ENCODE assay signal across 19 cellular contexts in the genomic region with DNA sequence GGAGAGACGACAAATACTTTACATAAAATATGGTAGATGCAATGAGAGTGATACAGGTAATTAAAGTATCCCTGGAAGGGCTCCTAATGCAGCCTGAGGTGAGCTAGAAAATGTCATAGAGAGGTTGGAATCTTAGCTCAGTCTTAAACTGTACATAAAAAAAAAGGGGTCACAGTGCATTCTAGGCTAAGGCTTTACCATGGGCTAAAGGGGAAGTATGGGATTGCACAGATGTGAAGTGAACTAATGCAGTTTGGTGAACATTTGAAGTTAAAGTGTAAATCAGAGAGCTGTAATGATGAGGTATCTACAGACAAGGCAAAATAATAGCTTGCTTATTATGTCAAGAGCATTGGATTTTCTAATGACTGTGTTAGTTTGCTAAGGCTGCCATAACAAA.
"Had no signal": no experiment of that assay in that cellular context is flagged by ENCODE, and none has a peak within 500 bp of the region (broad histone marks: within the 10 kb centered on the region; RNA-seq: fewer than 3 reads in every experiment).

No MANE protein-coding gene starts in this region.

- H3K27me3 Mint-ChIP-seq: stimulated activated memory B cell treated with anti-CD40 and anti-IgM and Interleukin-4, amounts not matched to agents 10 μg/mL and 1 μg/mL and 100 μg/mL, for 72 hours; stimulated activated naive CD8-positive, alpha-beta T cell treated with anti-CD3 and anti-CD28 coated beads, Interleukin-15, Interleukin-2, amounts not matched to agents 100 ng/mL and 50 ng/mL, for 24 hours had no signal

- H3K4me3 ChIP-seq: heart left ventricle, spleen, tibial artery, upper lobe of left lung had no signal

- H3K9me3 ChIP-seq: heart left ventricle, spleen, tibial artery, upper lobe of left lung had no signal

- H3K4me3 Mint-ChIP-seq: mesothelial cell of epicardium; natural killer cell; neural crest cell; stimulated activated memory B cell treated with anti-CD40 and anti-IgM and Interleukin-4, amounts not matched to agents 10 μg/mL and 1 μg/mL and 100 μg/mL, for 72 hours; stimulated activated naive CD8-positive, alpha-beta T cell treated with anti-CD3 and anti-CD28 coated beads, Interleukin-15, Interleukin-2, amounts not matched to agents 100 ng/mL and 50 ng/mL, for 24 hours had no signal

- DNase-seq: cortex of kidney; effector memory CD4-positive, alpha-beta T cell; heart left ventricle; hypothalamus; kidney glomerular epithelial cell; natural killer cell; posterior cingulate gyrus; spleen; stimulated activated CD4-positive, alpha-beta T cell treated with anti-CD3 and anti-CD28 coated beads, Interleukin-15, amount 100 ng/mL, for 24 hours; stimulated activated CD4-positive, alpha-beta T cell treated with anti-CD3 and anti-CD28 coated beads, Interleukin-1b, Interleukin-23, amount 100 ng/mL, for 48 hours; stimulated activated CD4-positive, alpha-beta T cell treated with anti-CD3 and anti-CD28 coated beads, Interleukin-4, amount 100 ng/mL, for 24 hours; tibial artery; upper lobe of left lung had no signal

- H3K4me1 ChIP-seq: spleen, upper lobe of left lung had no signal

- H3K27ac Mint-ChIP-seq: mesothelial cell of epicardium; natural killer cell; stimulated activated memory B cell treated with anti-CD40 and anti-IgM and Interleukin-4, amounts not matched to agents 10 μg/mL and 1 μg/mL and 100 μg/mL, for 72 hours; stimulated activated naive CD8-positive, alpha-beta T cell treated with anti-CD3 and anti-CD28 coated beads, Interleukin-15, Interleukin-2, amounts not matched to agents 100 ng/mL and 50 ng/mL, for 24 hours had no signal

- H3K27me3 ChIP-seq: heart left ventricle, spleen, tibial artery, upper lobe of left lung had no signal

- H3K4me1 Mint-ChIP-seq: natural killer cell; neural crest cell; stimulated activated memory B cell treated with anti-CD40 and anti-IgM and Interleukin-4, amounts not matched to agents 10 μg/mL and 1 μg/mL and 100 μg/mL, for 72 hours had no signal

- ATAC-seq: esophagus mucosa; heart left ventricle; natural killer cell; sciatic nerve; stimulated activated memory B cell treated with anti-CD40 and anti-IgM and Interleukin-4, amounts not matched to agents 10 μg/mL and 1 μg/mL and 100 μg/mL, for 72 hours had no signal

- H3K27ac ChIP-seq: heart left ventricle, spleen, tibial artery, upper lobe of left lung had no signal

- H3K36me3 Mint-ChIP-seq: stimulated activated memory B cell treated with anti-CD40 and anti-IgM and Interleukin-4, amounts not matched to agents 10 μg/mL and 1 μg/mL and 100 μg/mL, for 72 hours had no signal

- H3K36me3 ChIP-seq: heart left ventricle, spleen, tibial artery, upper lobe of left lung had no signal
